21 cellular contexts compared by ENCODE assay signal in the genomic region with DNA sequence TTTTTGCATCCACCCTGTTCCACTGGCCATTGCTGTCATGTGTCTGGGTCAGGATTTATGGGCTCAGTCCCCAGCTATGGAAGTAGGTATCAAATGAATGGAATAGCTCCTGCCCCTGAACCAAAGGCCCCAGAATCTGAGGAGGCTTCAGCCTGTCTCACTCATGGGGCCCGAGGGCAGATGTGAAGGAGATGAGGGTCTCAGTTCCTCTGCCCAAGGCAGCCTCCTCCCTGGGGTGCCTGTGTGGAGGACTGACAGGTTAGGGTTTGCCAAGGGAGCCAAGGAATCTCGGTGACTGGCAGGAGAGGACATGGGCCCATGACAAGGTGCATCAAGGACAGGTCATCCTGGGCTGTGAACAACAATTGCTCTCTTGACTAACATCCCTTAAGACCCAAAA.
"Had no signal": no experiment of that assay in that cellular context is flagged by ENCODE, and none has a peak within 500 bp of the region (broad histone marks: within the 10 kb centered on the region; RNA-seq: fewer than 3 reads in every experiment).

No MANE protein-coding gene starts in this region.

- H3K9me3 Mint-ChIP-seq: activated CD4-positive, alpha-beta memory T cell treated with anti-CD3 and anti-CD28 coated beads, Interleukin-2, amount 10 ng/mL, durations not matched to agents 7 days and 5 days; activated naive CD4-positive, alpha-beta T cell treated with anti-CD3 and anti-CD28 coated beads, Interleukin-2, amount 50 U/mL, for 24 hours; activated T-cell treated with anti-CD3 and anti-CD28 coated beads, Interleukin-2, amount 50 U/mL, for 72 hours; central memory CD8-positive, alpha-beta T cell had no signal

- H3K36me3 ChIP-seq: gastroesophageal sphincter, heart right ventricle, tibial nerve had no signal

- H3K4me1 Mint-ChIP-seq: central memory CD8-positive, alpha-beta T cell had no signal

- H3K4me3 ChIP-seq: gastroesophageal sphincter, heart right ventricle, tibial nerve had no signal

- ATAC-seq: activated T-cell treated with anti-CD3 and anti-CD28 coated beads, Interleukin-2, amount 50 U/mL, for 72 hours; gastroesophageal sphincter; heart right ventricle; left lobe of liver; stimulated activated naive CD8-positive, alpha-beta T cell treated with anti-CD3 and anti-CD28 coated beads, Interleukin-15, Interleukin-2, amounts not matched to agents 100 U/mL and 50 U/mL, for 24 hours had no signal

- H3K27ac Mint-ChIP-seq: activated CD4-positive, alpha-beta memory T cell treated with anti-CD3 and anti-CD28 coated beads, Interleukin-2, amount 10 ng/mL, durations not matched to agents 7 days and 5 days; activated naive CD4-positive, alpha-beta T cell treated with anti-CD3 and anti-CD28 coated beads, Interleukin-2, amount 50 U/mL, for 24 hours; activated T-cell treated with anti-CD3 and anti-CD28 coated beads, Interleukin-2, amount 50 U/mL, for 72 hours; progenitor cell of endocrine pancreas had no signal

- H3K27ac ChIP-seq: epithelial cell of prostate, gastroesophageal sphincter, heart right ventricle, tibial nerve had no signal

- H3K4me3 Mint-ChIP-seq: activated CD4-positive, alpha-beta memory T cell treated with anti-CD3 and anti-CD28 coated beads, Interleukin-2, amount 10 ng/mL, durations not matched to agents 7 days and 5 days; activated naive CD4-positive, alpha-beta T cell treated with anti-CD3 and anti-CD28 coated beads, Interleukin-2, amount 50 U/mL, for 24 hours; activated T-cell treated with anti-CD3 and anti-CD28 coated beads, Interleukin-2, amount 50 U/mL, for 72 hours; brain; central memory CD8-positive, alpha-beta T cell had no signal

- DNase-seq: activated CD4-positive, alpha-beta memory T cell treated with anti-CD3 and anti-CD28 coated beads, Interleukin-2, amount 10 ng/mL, durations not matched to agents 7 days and 5 days; activated CD4-positive, alpha-beta T cell treated with anti-CD3 and anti-CD28 coated beads for 48 hours; activated CD4-positive, CD25-positive, alpha-beta regulatory T cell; activated gamma-delta T cell treated with Interleukin-2 at 50 U/mL for 16 hours; activated T-cell treated with anti-CD3 and anti-CD28 coated beads, Interleukin-2, amount 50 U/mL, for 72 hours; cortex of kidney; heart right ventricle; mammary epithelial cell; midbrain; retina; stimulated activated CD4-positive, alpha-beta T cell treated with anti-CD3 and anti-CD28 coated beads, Interleukin-4, amount 100 ng/mL, for 24 hours; stimulated activated naive CD8-positive, alpha-beta T cell treated with anti-CD3 and anti-CD28 coated beads, Interleukin-15, Interleukin-2, amounts not matched to agents 100 U/mL and 50 U/mL, for 24 hours; T-helper 9 cell had no signal

- H3K36me3 Mint-ChIP-seq: activated naive CD4-positive, alpha-beta T cell treated with anti-CD3 and anti-CD28 coated beads, Interleukin-2, amount 50 U/mL, for 24 hours; brain had no signal

- H3K27me3 ChIP-seq: gastroesophageal sphincter, tibial nerve had no signal

- H3K27me3 Mint-ChIP-seq: activated naive CD4-positive, alpha-beta T cell treated with anti-CD3 and anti-CD28 coated beads, Interleukin-2, amount 50 U/mL, for 24 hours had no signal

- H3K9me3 ChIP-seq: gastroesophageal sphincter, heart right ventricle, tibial nerve had no signal
